In genomic region chr12:72267974-72268373, GRCh38 we compare ENCODE assay signal across 13 cellular contexts. TPM values are rescaled to one million over a fixed set of nuclear protein-coding genes. Genes with fewer than 3 reads are reported as not detected.
DNase-seq lines count a peak whose midpoint lies in the region; ATAC-seq and TF ChIP-seq lines count a peak whose summit lies in the region.
"Had no signal": no experiment of that assay in that cellular context is flagged by ENCODE, and none has a peak within 500 bp of the region (broad histone marks: within the 10 kb centered on the region; RNA-seq: fewer than 3 reads in every experiment).

No MANE protein-coding gene starts in this region.

- H3K9me2 ChIP-seq in PC-3 (replicated peaks; ENCODE audit: low read length) = no peaks in the 10 kb centered on the region

- peak overlapping the region; percentile 82 for H3K4me2 ChIP-seq in PC-3 (ENCODE audit: low read length)

- peak overlapping the region; percentile 98 for H3K4me3 ChIP-seq in PC-3 (ENCODE audit: low read length)
- no peak overlapping the region for H3K4me3 ChIP-seq in fibroblast of the aortic adventitia (ENCODE audit: low read depth, low read length)
- H3K4me3 ChIP-seq: gastrocnemius medialis, K562, prostate gland had no signal

- no peaks in the 10 kb centered on the region for H3K9me3 ChIP-seq in PC-3 (ENCODE audit: low read length)
- H3K9me3 ChIP-seq: gastrocnemius medialis, prostate gland had no signal

- TF ChIP-seq CTCF in 22Rv1 (IDR thresholded peaks at IDR 0.05) (peak; percentile 54), PC-3 (conservative IDR thresholded peaks at IDR 0.05; ENCODE audit: low read depth, low read length) (peak; percentile 81), fibroblast of the aortic adventitia (IDR thresholded peaks at IDR 0.05; ENCODE audit: insufficient read depth, low read length) (peak; percentile 18)

- H3K27me3 ChIP-seq in PC-3 (ENCODE audit: low read length) = no peaks in the 10 kb centered on the region

- POLR2A ChIA-PET in PC-3 (lab: Charles Lee; ENCODE audit: unreplicated experiment) = interaction anchor here (0.6 kb wide), 1 partner anchor 417 kb away, joined by 3 read pairs; no protein-coding TSS in a partner anchor

- peaks cover 38% of the 10 kb centered on the region for H3K4me1 ChIP-seq in PC-3 (ENCODE audit: insufficient read depth, low read length)
- H3K4me1 ChIP-seq: prostate gland had no signal

- H3K27ac ChIP-seq in 22Rv1 (no peak overlapping the region), PC-3 (ENCODE audit: low read length) (no peak overlapping the region)
- H3K27ac ChIP-seq: gastrocnemius medialis, prostate gland had no signal

- H3K9ac ChIP-seq in PC-3 (ENCODE audit: low read length) = peak overlapping the region; percentile 79; the same call in 1 of the 2 replicates

- no peak for ATAC-seq in PC-3
- ATAC-seq in GM21381 (IDR thresholded peaks at IDR 0.05; ENCODE audit: unreplicated experiment) = no peak
- ATAC-seq in GM19328 (IDR thresholded peaks at IDR 0.05; ENCODE audit: unreplicated experiment) = no peak
- ATAC-seq: gastrocnemius medialis, K562 had no signal

- H3F3A ChIP-seq in PC-3 (ENCODE audit: low read length, unreplicated experiment) = no peaks in the 10 kb centered on the region

- DNase-seq in G401 (ENCODE audit: low spot score) = peak; percentile 75
- DNase-seq in PC-3 = peak; percentile 52
- no peak for DNase-seq in fibroblast of the aortic adventitia (ENCODE audit: low read depth)
- DNase-seq in activated CD8-positive, alpha-beta memory T cell treated with anti-CD3 and anti-CD28 coated beads, Interleukin-2, amount 50 U/mL, for 48 hours = no peak
- DNase-seq in GM19238 (ENCODE audit: insufficient read length, low spot score) = no peak
- DNase-seq: gastrocnemius medialis, NCI-H524 treated with DMSO at 0.1 percent for 48 hours had no signal

- CTCF ChIA-PET in PC-3 (lab: Charles Lee) = interaction anchor here (1.1 to 2.0 kb wide), 2 partner anchors 9 to 15 kb away, joined by 5 to 7 read pairs; no protein-coding TSS in a partner anchor

- in situ Hi-C loops in G401 (cut with HindIII; ENCODE audit: low sequenced_read_pairs) = no loop called here

- H3K79me2 ChIP-seq in PC-3 (ENCODE audit: low read length) = peaks cover 92% of the 10 kb centered on the region

- peak overlapping the region; percentile 55; the same call in 1 of the 2 replicates for H2AFZ ChIP-seq in PC-3 (ENCODE audit: low read length)

- BruUV-seq in PC-3 (replicated peaks; lab: Mats Ljungman, UMichigan) = no TSS peak

- intact Hi-C loops in PC-3 (cut with micrococcal nuclease) = loop anchor here (1.0 kb wide), 3 partner anchors 14 to 251 kb away; no protein-coding TSS in a partner anchor

- peaks cover 21% of the 10 kb centered on the region for H3K36me3 ChIP-seq in PC-3 (ENCODE audit: low read depth, low read length)
- H3K36me3 ChIP-seq: gastrocnemius medialis, prostate gland had no signal

- no peaks in the 10 kb centered on the region for H4K20me1 ChIP-seq in PC-3 (ENCODE audit: low read length)

RNA-seq across cellular contexts. Expression of gene TRHDE, which starts 4.2 kb away (rescaled TPM):
- total RNA-seq in G401 (2014; rRNA removed; shearing (Covaris generic)) = not detected in 2 replicates
- 16.5 and 17.7 TPM in 2 replicates for total RNA-seq in PC-3 (2014; rRNA removed)
- 1.1 and 10.0 TPM in 2 replicates for total RNA-seq in fibroblast of the aortic adventitia (ENCODE audit: low replicate concordance)
- total RNA-seq: T-helper 1 cell treated with Interleukin-12 subunit alpha and Interleukin-12 subunit beta and Interleukin-4 antibody, amounts not matched to agents 30 ng/mL and 1 ng/mL, for 36 hours had no signal

Comparison
In these comparisons a context has a peak if more than half of its experiments do, and no peak if none do; other contexts are left out.
1. CTCF ChIP-seq: peak in every context shown above with its lines; median percentile 81 in PC-3; 54 in 22Rv1; 18 in fibroblast of the aortic adventitia.
2. DNase-seq: peak in G401 (single experiment) and PC-3 (single experiment); none in fibroblast of the aortic adventitia (single experiment), activated CD8-positive, alpha-beta memory T cell treated with anti-CD3 and anti-CD28 coated beads, Interleukin-2, amount 50 U/mL, for 48 hours (single experiment) and GM19238 (single experiment).